1 cellular context compared by ENCODE assay signal in the genomic region with DNA sequence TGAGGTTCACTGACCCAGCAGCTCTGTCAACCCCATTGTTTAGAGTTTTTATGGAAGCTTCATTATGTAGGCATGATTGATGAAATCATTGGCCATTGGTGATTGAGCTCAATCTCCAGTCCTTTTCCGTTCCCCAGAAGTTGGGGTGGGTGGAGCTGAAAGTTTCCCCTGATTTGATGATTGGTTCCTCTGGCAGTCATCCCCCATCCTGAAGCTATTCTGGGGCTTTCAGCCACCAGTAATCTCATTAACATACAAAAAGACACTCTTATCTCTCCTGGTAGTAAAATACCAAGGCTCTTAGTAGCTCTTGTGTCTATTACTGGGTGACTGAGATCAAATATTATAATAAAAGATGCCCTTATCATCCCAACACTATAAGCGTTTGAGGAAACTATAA.
TF ChIP-seq lines count a peak whose summit lies in the region.

No MANE protein-coding gene starts in this region.

TF ChIP-seq in WTC11, 78 proteins besides CTCF, POLR2A, EP300 and RAD21 (continued from another document):
- TF ChIP-seq, protein P1, sequence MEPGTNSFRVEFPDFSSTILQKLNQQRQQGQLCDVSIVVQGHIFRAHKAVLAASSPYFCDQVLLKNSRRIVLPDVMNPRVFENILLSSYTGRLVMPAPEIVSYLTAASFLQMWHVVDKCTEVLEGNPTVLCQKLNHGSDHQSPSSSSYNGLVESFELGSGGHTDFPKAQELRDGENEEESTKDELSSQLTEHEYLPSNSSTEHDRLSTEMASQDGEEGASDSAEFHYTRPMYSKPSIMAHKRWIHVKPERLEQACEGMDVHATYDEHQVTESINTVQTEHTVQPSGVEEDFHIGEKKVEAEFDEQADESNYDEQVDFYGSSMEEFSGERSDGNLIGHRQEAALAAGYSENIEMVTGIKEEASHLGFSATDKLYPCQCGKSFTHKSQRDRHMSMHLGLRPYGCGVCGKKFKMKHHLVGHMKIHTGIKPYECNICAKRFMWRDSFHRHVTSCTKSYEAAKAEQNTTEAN (CRISPR knock-in tag; IDR thresholded peaks at IDR 0.05) = no peak
- TF ChIP-seq NFATC4 (CRISPR knock-in tag; IDR thresholded peaks at IDR 0.05) = no peak
